In the genomic region with DNA sequence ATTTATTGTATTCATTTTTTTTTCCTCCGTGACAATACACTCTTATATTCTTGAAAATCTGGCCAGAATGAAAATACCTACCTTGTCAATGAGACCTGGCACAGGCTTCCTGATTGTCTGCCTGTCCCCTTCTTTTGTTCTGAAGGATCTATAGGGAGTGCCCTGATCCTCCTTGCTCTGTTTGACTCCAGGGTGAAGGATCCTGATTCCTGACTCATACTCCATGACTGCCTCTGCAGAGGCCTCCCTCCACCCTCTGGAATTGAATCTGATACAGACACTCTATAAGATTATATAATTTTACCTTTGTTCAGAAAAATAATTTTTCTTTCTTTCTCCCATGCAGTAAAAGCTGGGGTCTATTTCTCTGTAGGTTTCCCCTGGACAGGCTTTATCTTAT, we compare ENCODE assay signal across 16 cellular contexts.
A peak's percentile ranks its signal among the peaks of the same experiment; 100 is the strongest.
DNase-seq lines count a peak whose midpoint lies in the region; ATAC-seq, FAIRE-seq and TF ChIP-seq lines count a peak whose summit lies in the region.
"Had no signal": no experiment of that assay in that cellular context is flagged by ENCODE, and none has a peak within 500 bp of the region (broad histone marks: within the 10 kb centered on the region; RNA-seq: fewer than 3 reads in every experiment).

No MANE protein-coding gene starts in this region.

- H2AFZ ChIP-seq in osteoblast (ENCODE audit: low read length) = no peak overlapping the region

- H3K4me2 ChIP-seq in osteoblast (ENCODE audit: insufficient read depth, low read length) = no peak overlapping the region
- H3K4me2 ChIP-seq: BLaER1 had no signal

- no peaks in the 10 kb centered on the region for H3K36me3 ChIP-seq in osteoblast (ENCODE audit: insufficient read depth, low read length)
- H3K36me3 ChIP-seq in heart left ventricle = no peaks in the 10 kb centered on the region
- H3K36me3 ChIP-seq: BLaER1, Peyer's patch, right atrium auricular region had no signal

- no peaks in the 10 kb centered on the region for H3K27me3 ChIP-seq in osteoblast (ENCODE audit: insufficient read depth, low read length)
- no peaks in the 10 kb centered on the region for H3K27me3 ChIP-seq in heart left ventricle
- H3K27me3 ChIP-seq: BLaER1, body of pancreas, Peyer's patch, right atrium auricular region had no signal

- TF ChIP-seq CTCF in osteoblast (IDR thresholded peaks at IDR 0.05; ENCODE audit: extremely low read depth, low read depth, low read length) = no peak
- TF ChIP-seq CTCF in heart left ventricle (IDR thresholded peaks at IDR 0.05) = no peak

- TF ChIP-seq POLR2A in GM12892 (IDR thresholded peaks at IDR 0.05; ENCODE audit: low read depth, low read length) = no peak
- no peak for TF ChIP-seq POLR2A in heart left ventricle (IDR thresholded peaks at IDR 0.05)

- H3K9me3 ChIP-seq in osteoblast (ENCODE audit: low read depth, low read length) (no peaks in the 10 kb centered on the region), heart left ventricle (no peaks in the 10 kb centered on the region)
- H3K9me3 ChIP-seq: BLaER1, body of pancreas, Peyer's patch, right atrium auricular region had no signal

- H3K27ac ChIP-seq in osteoblast (ENCODE audit: low read depth, low read length) = no peak overlapping the region
- no peak overlapping the region for H3K27ac ChIP-seq in heart left ventricle
- H3K27ac ChIP-seq: BLaER1, body of pancreas, Peyer's patch, right atrium auricular region had no signal

- ATAC-seq in esophagus mucosa (peak; percentile 78), heart left ventricle (no peak)
- ATAC-seq: body of pancreas had no signal

- WGBS in heart left ventricle, 4 donors = 86 to 93% (median 87%) methylated on average over 1 of the region's 1 CpG

- H3K4me1 ChIP-seq in osteoblast (ENCODE audit: insufficient read depth, low read length) (peaks cover 25% of the 10 kb centered on the region), heart left ventricle (peaks cover 0 to 12% (median 0%) of the 10 kb centered on the region in 12 donors)
- H3K4me1 ChIP-seq: BLaER1, Peyer's patch, right atrium auricular region had no signal

- intact Hi-C loops in heart left ventricle (cut with DNase I) (no loop called here), posterior cingulate gyrus (cut with DNase I) (no loop called here)

- no peaks in the 10 kb centered on the region for H3K79me2 ChIP-seq in osteoblast (ENCODE audit: insufficient read depth, low read length)

- peak; percentile 57 for DNase-seq in ELR (ENCODE audit: low read depth)
- DNase-seq in RPMI7951 (ENCODE audit: low read depth) = peak; percentile 41
- DNase-seq in osteoblast (ENCODE audit: insufficient read length, low spot score, missing footprints) = peak; percentile 44
- no peak for DNase-seq in GM12892 (ENCODE audit: insufficient read length)
- no peak for DNase-seq in heart left ventricle
- no peak for DNase-seq in posterior cingulate gyrus
- DNase-seq: activated CD8-positive, alpha-beta memory T cell treated with anti-CD3 and anti-CD28 coated beads, Interleukin-2, amount 50 U/mL, for 4 hours; activated gamma-delta T cell treated with Interleukin-2 at 50 U/mL for 16 hours; body of pancreas; DMS 273 treated with DMSO at 0.1 percent for 48 hours; NCI-H82; Peyer's patch; T-helper 1 cell had no signal

- FAIRE-seq in GM12892 (lab: Jason Lieb, UNC) = no peak

- H3K4me3 ChIP-seq in osteoblast (ENCODE audit: insufficient read depth, low read length) (no peak overlapping the region), heart left ventricle (no peak overlapping the region)
- H3K4me3 ChIP-seq: BLaER1, body of pancreas, Peyer's patch, right atrium auricular region had no signal

- H4K20me1 ChIP-seq in osteoblast (ENCODE audit: insufficient read depth, low read length) = no peaks in the 10 kb centered on the region
- H4K20me1 ChIP-seq: BLaER1 had no signal

Comparison
In these comparisons a context has a peak if more than half of its experiments do, and no peak if none do; other contexts are left out.
1. DNase-seq: peak in ELR (single experiment), RPMI7951 (single experiment) and osteoblast (single experiment); none in GM12892 (single experiment), heart left ventricle (0 of 5) and posterior cingulate gyrus (0 of 10).